ENCODE assay signal across 11 cellular contexts in genomic region chr12:124779161-124780141, GRCh38.
DNase-seq lines count a peak whose midpoint lies in the region; ATAC-seq, FAIRE-seq and TF ChIP-seq lines count a peak whose summit lies in the region.
"Had no signal": no experiment of that assay in that cellular context is flagged by ENCODE, and none has a peak within 500 bp of the region (broad histone marks: within the 10 kb centered on the region; RNA-seq: fewer than 3 reads in every experiment).

No MANE protein-coding gene starts in this region.

- H3K36me3 Mint-ChIP-seq in progenitor cell of endocrine pancreas (ENCODE audit: insufficient read depth): no peaks in the 10 kb centered on the region

- peaks cover 27% of the 10 kb centered on the region for H3K36me3 ChIP-seq in OCI-LY3 (replicated peaks; ENCODE audit: low read depth, low read length)

- DNase-seq in GM19239 (ENCODE audit: insufficient read length, low spot score) (no peak), progenitor cell of endocrine pancreas (ENCODE audit: low spot score, unreplicated experiment) (no peak), DMS53 treated with DMSO at 0.1 percent for 48 hours (lab: John Stamatoyannopoulos, UW; ENCODE audit: unreplicated experiment) (no peak), NCI-H510A (lab: John Stamatoyannopoulos, UW) (no peak), 8988T (no peak)
- DNase-seq: activated gamma-delta T cell, mucosa of descending colon, NCI-H526 treated with DMSO at 0.1 percent for 48 hours had no signal

- ATAC-seq in HG02642 (IDR thresholded peaks at IDR 0.05; ENCODE audit: poor library complexity, unreplicated experiment): peak; percentile 58
- ATAC-seq: esophagus mucosa, mucosa of descending colon had no signal

- peak overlapping the region; percentile 75 for H3K9ac ChIP-seq in OCI-LY3 (ENCODE audit: low read length)

- TF ChIP-seq CTCF in OCI-LY3 (IDR thresholded peaks at IDR 0.05; ENCODE audit: low read depth, low read length) (no peak), progenitor cell of endocrine pancreas (IDR thresholded peaks at IDR 0.05; ENCODE audit: unreplicated experiment) (no peak)

- FAIRE-seq in GM19239 (lab: Jason Lieb, UNC): peak; percentile 86

- H3K27me3 ChIP-seq in OCI-LY3 (ENCODE audit: low read depth, low read length): no peaks in the 10 kb centered on the region

- H3K4me2 ChIP-seq in OCI-LY3 (ENCODE audit: low read length): peak overlapping the region; percentile 56

- peaks cover 96% of the 10 kb centered on the region for H3K4me1 ChIP-seq in OCI-LY3 (ENCODE audit: low read length)

- no peaks in the 10 kb centered on the region for H3K9me3 Mint-ChIP-seq in progenitor cell of endocrine pancreas (ENCODE audit: low read depth)

- no peak overlapping the region for H2AFZ ChIP-seq in OCI-LY3 (ENCODE audit: low read depth, low read length)

- H3K79me2 ChIP-seq in OCI-LY3 (ENCODE audit: low read length): no peaks in the 10 kb centered on the region; the same call in 1 of the 2 replicates

- no peak overlapping the region for H3K4me3 Mint-ChIP-seq in progenitor cell of endocrine pancreas (ENCODE audit: low read depth)

- no peaks in the 10 kb centered on the region for H4K20me1 ChIP-seq in OCI-LY3 (ENCODE audit: insufficient read depth, low read length)

- peak overlapping the region; percentile 92 for H3K27ac ChIP-seq in OCI-LY3 (ENCODE audit: low read length)

- H3K4me3 ChIP-seq in OCI-LY3 (ENCODE audit: low read length): peak overlapping the region; percentile 13
- H3K4me3 ChIP-seq: mucosa of descending colon had no signal

- no peaks in the 10 kb centered on the region for H3K9me3 ChIP-seq in OCI-LY3 (ENCODE audit: insufficient read depth, low read length)
- H3K9me3 ChIP-seq: mucosa of descending colon had no signal

- peaks cover 6% of the 10 kb centered on the region for H3K4me1 Mint-ChIP-seq in progenitor cell of endocrine pancreas (ENCODE audit: low read depth)

- peaks cover 3% of the 10 kb centered on the region for H3K27me3 Mint-ChIP-seq in progenitor cell of endocrine pancreas

- H3K27ac Mint-ChIP-seq in progenitor cell of endocrine pancreas: peak overlapping the region; percentile 16
